In the genomic region with DNA sequence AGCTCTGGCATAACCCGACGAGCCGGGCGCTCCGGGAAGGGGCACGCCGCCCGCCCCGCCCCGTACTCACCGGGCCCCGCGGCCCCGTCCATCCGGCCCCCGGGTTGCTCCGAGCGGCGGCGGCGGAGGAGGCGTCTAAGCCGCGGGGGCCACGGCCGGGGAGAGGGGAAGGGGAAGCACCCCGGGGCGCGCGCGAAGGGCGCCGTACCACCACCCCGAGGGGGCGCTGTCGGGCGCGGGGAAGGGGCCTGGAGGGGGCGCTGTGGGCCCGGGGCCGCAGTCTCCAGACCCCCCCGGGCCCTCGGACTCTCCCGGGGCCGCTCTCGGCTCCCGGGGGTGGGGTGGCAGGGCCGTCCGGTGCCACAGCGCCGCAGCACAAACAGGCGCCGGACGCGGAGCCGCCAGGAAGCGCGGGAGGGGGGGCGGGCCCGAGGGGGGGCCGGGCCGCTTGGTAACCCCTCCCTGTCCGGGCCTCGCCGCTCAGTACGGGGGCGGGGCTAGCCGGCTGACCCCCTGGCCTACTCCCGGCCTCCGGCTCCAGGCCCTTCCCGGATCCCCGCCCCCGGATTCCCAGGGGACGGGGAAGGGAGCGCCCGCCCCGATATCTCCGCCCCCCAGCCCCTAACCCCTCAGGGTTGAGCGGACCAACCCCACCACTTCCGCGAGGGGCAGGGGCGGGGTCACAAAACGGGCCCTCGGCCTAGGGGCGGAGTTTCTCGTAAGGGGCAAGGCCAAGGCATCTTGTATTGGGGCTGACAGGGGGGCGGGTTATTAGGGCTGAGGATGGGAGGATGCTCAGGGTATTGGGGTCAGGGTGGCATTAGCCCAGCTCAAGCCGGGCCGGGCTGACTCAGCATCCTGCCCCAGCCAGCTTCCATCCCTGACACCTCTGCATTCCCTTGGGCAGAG, we compare ENCODE assay signal across 8 cellular contexts. TPM values are rescaled to one million over a fixed set of nuclear protein-coding genes. Genes with fewer than 3 reads are reported as not detected.
DNase-seq lines count a peak whose midpoint lies in the region; ATAC-seq lines count a peak whose summit lies in the region.

A gene with protein sequence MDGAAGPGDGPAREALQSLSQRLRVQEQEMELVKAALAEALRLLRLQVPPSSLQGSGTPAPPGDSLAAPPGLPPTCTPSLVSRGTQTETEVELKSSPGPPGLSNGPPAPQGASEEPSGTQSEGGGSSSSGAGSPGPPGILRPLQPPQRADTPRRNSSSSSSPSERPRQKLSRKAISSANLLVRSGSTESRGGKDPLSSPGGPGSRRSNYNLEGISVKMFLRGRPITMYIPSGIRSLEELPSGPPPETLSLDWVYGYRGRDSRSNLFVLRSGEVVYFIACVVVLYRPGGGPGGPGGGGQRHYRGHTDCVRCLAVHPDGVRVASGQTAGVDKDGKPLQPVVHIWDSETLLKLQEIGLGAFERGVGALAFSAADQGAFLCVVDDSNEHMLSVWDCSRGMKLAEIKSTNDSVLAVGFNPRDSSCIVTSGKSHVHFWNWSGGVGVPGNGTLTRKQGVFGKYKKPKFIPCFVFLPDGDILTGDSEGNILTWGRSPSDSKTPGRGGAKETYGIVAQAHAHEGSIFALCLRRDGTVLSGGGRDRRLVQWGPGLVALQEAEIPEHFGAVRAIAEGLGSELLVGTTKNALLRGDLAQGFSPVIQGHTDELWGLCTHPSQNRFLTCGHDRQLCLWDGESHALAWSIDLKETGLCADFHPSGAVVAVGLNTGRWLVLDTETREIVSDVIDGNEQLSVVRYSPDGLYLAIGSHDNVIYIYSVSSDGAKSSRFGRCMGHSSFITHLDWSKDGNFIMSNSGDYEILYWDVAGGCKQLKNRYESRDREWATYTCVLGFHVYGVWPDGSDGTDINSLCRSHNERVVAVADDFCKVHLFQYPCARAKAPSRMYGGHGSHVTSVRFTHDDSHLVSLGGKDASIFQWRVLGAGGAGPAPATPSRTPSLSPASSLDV (minus strand): TSS at position 410 of the 909 bp plus-strand sequence. CDS start 318 bp downstream, at position 92.
A gene with protein sequence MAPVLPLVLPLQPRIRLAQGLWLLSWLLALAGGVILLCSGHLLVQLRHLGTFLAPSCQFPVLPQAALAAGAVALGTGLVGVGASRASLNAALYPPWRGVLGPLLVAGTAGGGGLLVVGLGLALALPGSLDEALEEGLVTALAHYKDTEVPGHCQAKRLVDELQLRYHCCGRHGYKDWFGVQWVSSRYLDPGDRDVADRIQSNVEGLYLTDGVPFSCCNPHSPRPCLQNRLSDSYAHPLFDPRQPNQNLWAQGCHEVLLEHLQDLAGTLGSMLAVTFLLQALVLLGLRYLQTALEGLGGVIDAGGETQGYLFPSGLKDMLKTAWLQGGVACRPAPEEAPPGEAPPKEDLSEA (plus strand): TSS at position 892 of the 909 bp plus-strand sequence. CDS start 25 bp downstream, outside the sequence.

- peak; percentile 94 for DNase-seq in AG08395 (ENCODE audit: low spot score)
- peak; percentile 89 for DNase-seq in NCI-H226
- DNase-seq in activated CD4-positive, CD25-positive, alpha-beta regulatory T cell treated with anti-CD3 and anti-CD28 coated beads, Interleukin-2, amount 50 U/mL, for 72 hours: peak; percentile 88
- peak; percentile 82 for DNase-seq in cerebellum (ENCODE audit: low spot score)
- peak; percentile 61 to 86 (median 73) for DNase-seq in stimulated activated CD4-positive, alpha-beta T cell treated with anti-CD3 and anti-CD28 coated beads, Interleukin-1b, Interleukin-23, amount 100 ng/mL, for 24 hours (ENCODE audit: low read depth in 4 of 4, low spot score in 1 of 4)

- H3K27ac ChIP-seq in layer of hippocampus (ENCODE audit: low read depth, low read length): peak within 1 kb of the TSS; percentile 93

- ATAC-seq in GM18858 (IDR thresholded peaks at IDR 0.05; ENCODE audit: unreplicated experiment) (peak; percentile 50), HG03064 (IDR thresholded peaks at IDR 0.05; ENCODE audit: low read depth, unreplicated experiment) (peak; percentile 65)

- H3K27me3 ChIP-seq in layer of hippocampus (ENCODE audit: control insufficient read depth, insufficient read depth, low read length): no peaks in the 10 kb centered on the region

RNA-seq across cellular contexts. Expression of the first gene that starts in this region (rescaled TPM):
- 5.6 TPM for total RNA-seq in cerebellum

RNA-seq across cellular contexts. Expression of the second gene that starts in this region (rescaled TPM):
- total RNA-seq in cerebellum: 0.64 TPM

Comparison
In these comparisons a context has a peak if more than half of its experiments do, and no peak if none do; other contexts are left out.
1. Peak in every context shown above with its lines: DNase-seq, ATAC-seq and H3K27ac ChIP-seq.